Comparison of ENCODE assay signal across 18 cellular contexts in genomic region chr12:27800819-27801218, GRCh38. TPM values are rescaled to one million over a fixed set of nuclear protein-coding genes. Genes with fewer than 3 reads are reported as not detected.
DNase-seq lines count a peak whose midpoint lies in the region; ATAC-seq and TF ChIP-seq lines count a peak whose summit lies in the region.
"Had no signal": no experiment of that assay in that cellular context is flagged by ENCODE, and none has a peak within 500 bp of the region (broad histone marks: within the 10 kb centered on the region; RNA-seq: fewer than 3 reads in every experiment).

No MANE protein-coding gene starts in this region.

- intact Hi-C loops in activated CD4-positive, alpha-beta memory T cell treated with anti-CD3 and anti-CD28 coated beads for 36 hours (cut with micrococcal nuclease) = no loop called here

- no peak overlapping the region for H3K4me3 ChIP-seq in CD4-positive, CD25-positive, alpha-beta regulatory T cell (ENCODE audit: low read depth, low read length)
- no peak overlapping the region for H3K4me3 ChIP-seq in hepatocyte
- H3K4me3 ChIP-seq: A549; BLaER1 treated with 17β-estradiol and CSF1 and Interleukin-3, amounts not matched to agents 10 nM and 100 nM had no signal

- no peaks in the 10 kb centered on the region for H4K20me1 ChIP-seq in hepatocyte (ENCODE audit: insufficient read depth, poor library complexity, severe bottlenecking)
- H4K20me1 ChIP-seq: BLaER1 treated with 17β-estradiol and CSF1 and Interleukin-3, amounts not matched to agents 10 nM and 100 nM had no signal

- no peak overlapping the region for H3K4me3 Mint-ChIP-seq in activated CD4-positive, alpha-beta memory T cell treated with anti-CD3 and anti-CD28 coated beads for 36 hours
- no peak overlapping the region for H3K4me3 Mint-ChIP-seq in activated CD4-positive, alpha-beta memory T cell treated with anti-CD3 and anti-CD28 coated beads, Interleukin-2, amount 10 ng/mL, durations not matched to agents 7 days and 5 days
- H3K4me3 Mint-ChIP-seq in CD4-positive, CD25-positive, alpha-beta regulatory T cell = peak overlapping the region in 2 of 4 donors; percentile 11 to 13
- peak overlapping the region in 1 of 3 donors; percentile 7 for H3K4me3 Mint-ChIP-seq in T-cell
- peak overlapping the region; percentile 3 for H3K4me3 Mint-ChIP-seq in activated naive CD8-positive, alpha-beta T cell treated with anti-CD3 and anti-CD28 coated beads for 36 hours

- H3K9me3 Mint-ChIP-seq in activated CD4-positive, alpha-beta memory T cell treated with anti-CD3 and anti-CD28 coated beads for 36 hours = no peaks in the 10 kb centered on the region
- H3K9me3 Mint-ChIP-seq in activated CD4-positive, alpha-beta memory T cell treated with anti-CD3 and anti-CD28 coated beads, Interleukin-2, amount 10 ng/mL, durations not matched to agents 7 days and 5 days = no peaks in the 10 kb centered on the region
- H3K9me3 Mint-ChIP-seq in CD4-positive, CD25-positive, alpha-beta regulatory T cell = no peaks in the 10 kb centered on the region
- no peaks in the 10 kb centered on the region for H3K9me3 Mint-ChIP-seq in T-cell
- H3K9me3 Mint-ChIP-seq in activated naive CD8-positive, alpha-beta T cell treated with anti-CD3 and anti-CD28 coated beads for 36 hours = no peaks in the 10 kb centered on the region

- peak overlapping the region; percentile 9 for H3K27ac Mint-ChIP-seq in activated CD4-positive, alpha-beta memory T cell treated with anti-CD3 and anti-CD28 coated beads for 36 hours
- H3K27ac Mint-ChIP-seq in activated CD4-positive, alpha-beta memory T cell treated with anti-CD3 and anti-CD28 coated beads, Interleukin-2, amount 10 ng/mL, durations not matched to agents 7 days and 5 days = no peak overlapping the region
- peak overlapping the region; percentile 72 to 81 (median 75) for H3K27ac Mint-ChIP-seq in CD4-positive, CD25-positive, alpha-beta regulatory T cell
- peak overlapping the region; percentile 68 to 90 for H3K27ac Mint-ChIP-seq in T-cell
- peak overlapping the region; percentile 90 for H3K27ac Mint-ChIP-seq in activated naive CD8-positive, alpha-beta T cell treated with anti-CD3 and anti-CD28 coated beads for 36 hours

- TF ChIP-seq CTCF in hepatocyte (IDR thresholded peaks at IDR 0.05; ENCODE audit: poor library complexity) = no peak

- no peaks in the 10 kb centered on the region for H3K9me2 ChIP-seq in hepatocyte (replicated peaks; ENCODE audit: insufficient read depth)

- POLR2A ChIA-PET in activated CD4-positive, alpha-beta memory T cell treated with anti-CD3 and anti-CD28 coated beads for 36 hours (lab: Charles Lee) = no interaction called here
- POLR2A ChIA-PET in activated CD4-positive, alpha-beta memory T cell treated with anti-CD3 and anti-CD28 coated beads, Interleukin-2, amount 10 ng/mL, durations not matched to agents 7 days and 5 days (lab: Charles Lee) = no interaction called here
- POLR2A ChIA-PET in T-cell (lab: Charles Lee) = interaction anchor here in 1 of 2 donors (1.0 kb wide), 1 partner anchor 21 kb away, joined by 3 read pairs; no protein-coding TSS in a partner anchor

- WGBS in hepatocyte (ENCODE audit: low lambda C conversion rate, missing lambda C conversion rate) = 98% methylated on average over 3 of the region's 3 CpGs

- H3K9me3 ChIP-seq in CD4-positive, CD25-positive, alpha-beta regulatory T cell (ENCODE audit: control insufficient read depth in 2 of 2, low read length in 2 of 2) = no peaks in the 10 kb centered on the region
- no peaks in the 10 kb centered on the region for H3K9me3 ChIP-seq in hepatocyte (ENCODE audit: low read depth)
- H3K9me3 ChIP-seq: A549; BLaER1 treated with 17β-estradiol and CSF1 and Interleukin-3, amounts not matched to agents 10 nM and 100 nM; Caco-2 had no signal

- H3K36me3 Mint-ChIP-seq in activated CD4-positive, alpha-beta memory T cell treated with anti-CD3 and anti-CD28 coated beads for 36 hours = peaks cover 23% of the 10 kb centered on the region
- H3K36me3 Mint-ChIP-seq in activated CD4-positive, alpha-beta memory T cell treated with anti-CD3 and anti-CD28 coated beads, Interleukin-2, amount 10 ng/mL, durations not matched to agents 7 days and 5 days (ENCODE audit: low read depth) = peaks cover 9% of the 10 kb centered on the region
- peaks cover 30% of the 10 kb centered on the region for H3K36me3 Mint-ChIP-seq in CD4-positive, CD25-positive, alpha-beta regulatory T cell
- H3K36me3 Mint-ChIP-seq in T-cell = peaks cover 22% of the 10 kb centered on the region
- peaks cover 33% of the 10 kb centered on the region for H3K36me3 Mint-ChIP-seq in activated naive CD8-positive, alpha-beta T cell treated with anti-CD3 and anti-CD28 coated beads for 36 hours

- no peak for DNase-seq in activated CD4-positive, alpha-beta memory T cell treated with anti-CD3 and anti-CD28 coated beads for 36 hours
- DNase-seq in activated CD4-positive, alpha-beta memory T cell treated with anti-CD3 and anti-CD28 coated beads, Interleukin-2, amount 10 ng/mL, durations not matched to agents 7 days and 5 days = no peak
- DNase-seq in CD4-positive, CD25-positive, alpha-beta regulatory T cell = peak in 1 of 3 donors; percentile 71
- DNase-seq in T-cell (no peak), DMS114 treated with DMSO at 0.1 percent for 48 hours (lab: John Stamatoyannopoulos, UW; ENCODE audit: unreplicated experiment) (no peak), hepatocyte (ENCODE audit: low spot score) (no peak), NCI-H526 (lab: John Stamatoyannopoulos, UW) (no peak)
- no peak for DNase-seq in activated naive CD8-positive, alpha-beta T cell treated with anti-CD3 and anti-CD28 coated beads for 36 hours
- DNase-seq: Caco-2; EL; NCI-H1105 treated with DMSO at 0.1 percent for 48 hours; NCI-H187 treated with DMSO at 0.1 percent for 48 hours; NK-92 treated with Interleukin-12 subunit alpha and Interleukin-12 subunit beta, amount 100 ng/mL, for 24 hours had no signal

- no peak for ATAC-seq in CD4-positive, CD25-positive, alpha-beta regulatory T cell (ENCODE audit: low read depth in 2 of 2)
- ATAC-seq in T-cell (replicated peaks in 1 of 4) = peak; percentile 43 to 79 (median 62)
- ATAC-seq: A549 had no signal

- no peak overlapping the region for H2AFZ ChIP-seq in hepatocyte

- H3K4me1 ChIP-seq in CD4-positive, CD25-positive, alpha-beta regulatory T cell (ENCODE audit: control insufficient read depth, insufficient read depth, low read length, poor library complexity, severe bottlenecking) = peaks cover 11% of the 10 kb centered on the region
- no peaks in the 10 kb centered on the region for H3K4me1 ChIP-seq in hepatocyte (ENCODE audit: insufficient read depth)
- H3K4me1 ChIP-seq: A549, Caco-2 had no signal

- no peak overlapping the region for H3K27ac ChIP-seq in CD4-positive, CD25-positive, alpha-beta regulatory T cell (ENCODE audit: insufficient read depth, low read length, poor library complexity, severe bottlenecking)
- no peak overlapping the region for H3K27ac ChIP-seq in hepatocyte
- H3K27ac ChIP-seq: A549; BLaER1 treated with 17β-estradiol and CSF1 and Interleukin-3, amounts not matched to agents 10 nM and 100 nM had no signal

- no peaks in the 10 kb centered on the region for H3K79me2 ChIP-seq in hepatocyte

- peaks cover 34% of the 10 kb centered on the region for H3K4me1 Mint-ChIP-seq in activated CD4-positive, alpha-beta memory T cell treated with anti-CD3 and anti-CD28 coated beads for 36 hours (ENCODE audit: low read depth)
- peaks cover 7% of the 10 kb centered on the region for H3K4me1 Mint-ChIP-seq in activated CD4-positive, alpha-beta memory T cell treated with anti-CD3 and anti-CD28 coated beads, Interleukin-2, amount 10 ng/mL, durations not matched to agents 7 days and 5 days
- peaks cover 18 to 36% (median 19%) of the 10 kb centered on the region in 4 donors for H3K4me1 Mint-ChIP-seq in CD4-positive, CD25-positive, alpha-beta regulatory T cell
- peaks cover 18 to 43% (median 25%) of the 10 kb centered on the region in 3 donors for H3K4me1 Mint-ChIP-seq in T-cell
- peaks cover 41% of the 10 kb centered on the region for H3K4me1 Mint-ChIP-seq in activated naive CD8-positive, alpha-beta T cell treated with anti-CD3 and anti-CD28 coated beads for 36 hours

- peaks cover 3% of the 10 kb centered on the region for H3K27me3 Mint-ChIP-seq in activated CD4-positive, alpha-beta memory T cell treated with anti-CD3 and anti-CD28 coated beads for 36 hours
- peaks cover 1% of the 10 kb centered on the region for H3K27me3 Mint-ChIP-seq in activated CD4-positive, alpha-beta memory T cell treated with anti-CD3 and anti-CD28 coated beads, Interleukin-2, amount 10 ng/mL, durations not matched to agents 7 days and 5 days
- no peaks in the 10 kb centered on the region for H3K27me3 Mint-ChIP-seq in CD4-positive, CD25-positive, alpha-beta regulatory T cell
- H3K27me3 Mint-ChIP-seq in T-cell = no peaks in the 10 kb centered on the region
- no peaks in the 10 kb centered on the region for H3K27me3 Mint-ChIP-seq in activated naive CD8-positive, alpha-beta T cell treated with anti-CD3 and anti-CD28 coated beads for 36 hours

- H3K4me2 ChIP-seq in hepatocyte = no peak overlapping the region
- H3K4me2 ChIP-seq: A549; BLaER1 treated with 17β-estradiol and CSF1 and Interleukin-3, amounts not matched to agents 10 nM and 100 nM had no signal

- CTCF ChIA-PET in activated CD4-positive, alpha-beta memory T cell treated with anti-CD3 and anti-CD28 coated beads for 36 hours (lab: Charles Lee) = interaction anchor here (2.7 kb wide), 1 partner anchor 20 kb away, joined by 24 read pairs; no protein-coding TSS in a partner anchor
- CTCF ChIA-PET in activated CD4-positive, alpha-beta memory T cell treated with anti-CD3 and anti-CD28 coated beads, Interleukin-2, amount 10 ng/mL, durations not matched to agents 7 days and 5 days (lab: Charles Lee) = no interaction called here
- CTCF ChIA-PET in T-cell (lab: Charles Lee) = interaction anchor here in 1 of 2 donors (0.7 to 1.7 kb wide), 2 partner anchors 21 to 67 kb away, joined by 3 to 5 read pairs; no protein-coding TSS in a partner anchor

- peaks cover 27% of the 10 kb centered on the region for H3K36me3 ChIP-seq in CD4-positive, CD25-positive, alpha-beta regulatory T cell (ENCODE audit: control insufficient read depth, insufficient read depth, low read length)
- H3K36me3 ChIP-seq in hepatocyte (replicated peaks; ENCODE audit: insufficient read depth, low read depth) = no peaks in the 10 kb centered on the region

- no peaks in the 10 kb centered on the region for H3K27me3 ChIP-seq in CD4-positive, CD25-positive, alpha-beta regulatory T cell (ENCODE audit: control insufficient read depth, insufficient read depth, low read length)
- no peaks in the 10 kb centered on the region for H3K27me3 ChIP-seq in hepatocyte
- H3K27me3 ChIP-seq: BLaER1 treated with 17β-estradiol and CSF1 and Interleukin-3, amounts not matched to agents 10 nM and 100 nM had no signal

RNA-seq across cellular contexts. Expression of gene MANSC4, which starts 20.8 kb away (rescaled TPM):
- total RNA-seq in activated CD4-positive, alpha-beta memory T cell treated with anti-CD3 and anti-CD28 coated beads for 36 hours = not detected
- not detected for total RNA-seq in activated CD4-positive, alpha-beta memory T cell treated with anti-CD3 and anti-CD28 coated beads, Interleukin-2, amount 10 ng/mL, durations not matched to agents 7 days and 5 days
- total RNA-seq in CD4-positive, CD25-positive, alpha-beta regulatory T cell = not detected
- polyA plus RNA-seq in CD4-positive, CD25-positive, alpha-beta regulatory T cell = 1 to 10 TPM in 3 of 4 donors, not detected in 1; 1.5 to 2.4 (median 1.9) TPM
- total RNA-seq in T-cell (not detected), hepatocyte (0.63 TPM in 1 of 2 replicates, not detected in the other)
- not detected for total RNA-seq in activated naive CD8-positive, alpha-beta T cell treated with anti-CD3 and anti-CD28 coated beads for 36 hours
- not detected in 2 replicates for polyA plus RNA-seq in hepatocyte
- total RNA-seq: Caco-2, H1, OCI-LY7, RPMI7951 had no signal
- polyA plus RNA-seq: H1 had no signal

RNA-seq across cellular contexts. Expression of gene KLHL42, which starts 20.8 kb away (rescaled TPM):
- 1 to 10 TPM; 8.2 to 9.1 TPM for total RNA-seq in activated CD4-positive, alpha-beta memory T cell treated with anti-CD3 and anti-CD28 coated beads for 36 hours
- total RNA-seq in activated CD4-positive, alpha-beta memory T cell treated with anti-CD3 and anti-CD28 coated beads, Interleukin-2, amount 10 ng/mL, durations not matched to agents 7 days and 5 days = 10 to 100 TPM in 1 of 2 experiments, 1 to 10 TPM in 1; 8.1 to 10.1 TPM
- 23.6 TPM for total RNA-seq in CD4-positive, CD25-positive, alpha-beta regulatory T cell
- 10 to 100 TPM; 10.6 to 15.0 (median 12.6) TPM for polyA plus RNA-seq in CD4-positive, CD25-positive, alpha-beta regulatory T cell
- 10 to 100 TPM; 16.5 to 28.0 (median 21.0) TPM for total RNA-seq in T-cell
- total RNA-seq in activated naive CD8-positive, alpha-beta T cell treated with anti-CD3 and anti-CD28 coated beads for 36 hours = 10 to 100 TPM; 16.3 to 16.4 TPM
- 14.4 and 18.3 TPM in 2 replicates for total RNA-seq in hepatocyte
- 13.5 and 20.5 TPM in 2 replicates for polyA plus RNA-seq in hepatocyte

Comparison
In these comparisons a context has a peak if more than half of its experiments do, and no peak if none do; other contexts are left out.
1. ATAC-seq: peak in T-cell (4 of 4); none in CD4-positive, CD25-positive, alpha-beta regulatory T cell (0 of 2).